Comparison of ENCODE assay signal across 1 cellular context in genomic region chr5:173296737-173297676, GRCh38.
TF ChIP-seq lines count a peak whose summit lies in the region.

No MANE protein-coding gene starts in this region.

TF ChIP-seq in HepG2, 621 proteins besides CTCF, POLR2A, EP300 and RAD21 (continued from another document):
- TF ChIP-seq ZBTB37 (CRISPR knock-in tag; IDR thresholded peaks at IDR 0.05) (no peak), IKZF4 (CRISPR knock-in tag; IDR thresholded peaks at IDR 0.05; ENCODE audit: borderline replicate concordance, low read depth, not compliant biosample characterization) (no peak), ZNF792 (CRISPR knock-in tag; IDR thresholded peaks at IDR 0.05) (no peak)
